In the genomic region with DNA sequence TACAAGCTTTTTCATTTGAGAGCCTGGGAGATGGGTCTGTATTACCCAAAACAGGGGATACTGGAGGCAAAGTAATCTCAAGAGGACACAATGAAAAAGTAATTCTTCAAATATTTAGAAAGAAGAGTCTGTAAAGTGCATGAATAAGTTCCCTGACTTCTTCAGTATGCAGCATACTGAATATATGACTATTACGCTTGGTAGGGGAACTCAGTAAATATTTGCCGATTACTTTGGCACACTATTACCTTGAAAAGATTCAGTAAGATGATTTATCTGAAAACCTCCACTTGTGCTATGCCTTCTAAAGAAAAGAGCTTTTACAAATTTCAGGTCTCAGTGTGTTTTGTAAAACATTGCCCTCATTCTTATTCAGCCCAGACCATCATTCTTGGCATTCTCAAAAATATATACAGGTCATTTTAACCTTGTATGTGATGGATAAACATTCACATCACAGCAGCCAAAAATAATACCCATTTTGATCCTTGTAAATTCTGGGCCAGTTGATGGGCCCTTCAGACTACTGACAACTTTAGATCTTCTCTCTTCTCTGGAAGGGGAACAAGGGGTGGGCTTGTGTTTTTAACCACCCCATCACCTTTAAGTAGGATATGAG, we compare ENCODE assay signal across 22 cellular contexts.
"Had no signal": no experiment of that assay in that cellular context is flagged by ENCODE, and none has a peak within 500 bp of the region (broad histone marks: within the 10 kb centered on the region; RNA-seq: fewer than 3 reads in every experiment).

No MANE protein-coding gene starts in this region.

- ATAC-seq: foreskin keratinocyte; psoas muscle; stimulated activated effector memory CD8-positive, alpha-beta T cell treated with anti-CD3 and anti-CD28 coated beads, Interleukin-12 subunit alpha, Interleukin-12 subunit beta, amount 100 ng/mL, for 72 hours; stimulated activated naive CD8-positive, alpha-beta T cell treated with anti-CD3 and anti-CD28 coated beads, Interleukin-15, Interleukin-2, amounts not matched to agents 100 U/mL and 50 U/mL, for 24 hours; upper lobe of right lung had no signal

- H3K4me3 ChIP-seq: left ventricle myocardium inferior, lower lobe of right lung, psoas muscle, right lobe of liver, suprapubic skin, tibial nerve, upper lobe of right lung, vagina had no signal

- H3K9me3 ChIP-seq: lower lobe of right lung, psoas muscle, right lobe of liver, suprapubic skin, vagina had no signal

- H3K4me1 ChIP-seq: left ventricle myocardium inferior, lower lobe of right lung, psoas muscle, right lobe of liver, suprapubic skin, upper lobe of right lung, vagina had no signal

- H3K4me3 Mint-ChIP-seq: endodermal cell; immature natural killer cell; naive B cell; nephron; stimulated activated effector memory CD8-positive, alpha-beta T cell treated with anti-CD3 and anti-CD28 coated beads, Interleukin-12 subunit alpha, Interleukin-12 subunit beta, amount 100 ng/mL, for 72 hours had no signal

- H3K27ac Mint-ChIP-seq: endodermal cell; immature natural killer cell; naive B cell; nephron; stimulated activated effector memory CD8-positive, alpha-beta T cell treated with anti-CD3 and anti-CD28 coated beads, Interleukin-12 subunit alpha, Interleukin-12 subunit beta, amount 100 ng/mL, for 72 hours had no signal

- H3K27ac ChIP-seq: foreskin keratinocyte, left ventricle myocardium inferior, lower lobe of right lung, psoas muscle, right lobe of liver, suprapubic skin, tibial nerve, upper lobe of right lung, vagina had no signal

- H3K4me1 Mint-ChIP-seq: immature natural killer cell; naive B cell; nephron; stimulated activated effector memory CD8-positive, alpha-beta T cell treated with anti-CD3 and anti-CD28 coated beads, Interleukin-12 subunit alpha, Interleukin-12 subunit beta, amount 100 ng/mL, for 72 hours had no signal

- H3K27me3 ChIP-seq: foreskin keratinocyte, right lobe of liver, suprapubic skin, tibial nerve, upper lobe of right lung, vagina had no signal

- DNase-seq: effector CD4-positive, alpha-beta T cell; endodermal cell; erythroblast; foreskin keratinocyte; immature natural killer cell; left ventricle myocardium inferior; lower lobe of right lung; mesenchymal stem cell; naive B cell; occipital lobe; psoas muscle; retina; right lobe of liver; stimulated activated CD4-positive, alpha-beta T cell treated with anti-CD3 and anti-CD28 coated beads, Interleukin-4, amount 100 ng/mL, for 1 hour; stimulated activated CD8-positive, alpha-beta memory T cell treated with anti-CD3 and anti-CD28 coated beads, Interleukin-4, amount 100 ng/mL, for 48 hours; stimulated activated naive CD8-positive, alpha-beta T cell treated with anti-CD3 and anti-CD28 coated beads, Interleukin-15, Interleukin-2, amounts not matched to agents 100 U/mL and 50 U/mL, for 24 hours; upper lobe of right lung had no signal

- H3K9me3 Mint-ChIP-seq: nephron; stimulated activated effector memory CD8-positive, alpha-beta T cell treated with anti-CD3 and anti-CD28 coated beads, Interleukin-12 subunit alpha, Interleukin-12 subunit beta, amount 100 ng/mL, for 72 hours had no signal

- H3K36me3 ChIP-seq: left ventricle myocardium inferior, lower lobe of right lung, right lobe of liver, suprapubic skin, tibial nerve, upper lobe of right lung, vagina had no signal

- H3K27me3 Mint-ChIP-seq: naive B cell had no signal

- H3K36me3 Mint-ChIP-seq: immature natural killer cell; naive B cell; stimulated activated effector memory CD8-positive, alpha-beta T cell treated with anti-CD3 and anti-CD28 coated beads, Interleukin-12 subunit alpha, Interleukin-12 subunit beta, amount 100 ng/mL, for 72 hours had no signal
